8 cellular contexts compared by ENCODE assay signal in genomic region chr16:31073823-31074072, GRCh38. TPM values are rescaled to one million over a fixed set of nuclear protein-coding genes. Genes with fewer than 3 reads are reported as not detected.
DNase-seq lines count a peak whose midpoint lies in the region; ATAC-seq, FAIRE-seq and TF ChIP-seq lines count a peak whose summit lies in the region.

No MANE protein-coding gene starts in this region.

- H3K4me1 ChIP-seq in RWPE2 (ENCODE audit: insufficient read depth, poor library complexity, severe bottlenecking) (peaks cover 6% of the 10 kb centered on the region), small intestine (ENCODE audit: control insufficient read depth in 2 of 2, insufficient read depth in 1 of 2, low read depth in 1 of 2, low read length in 1 of 2) (peaks cover 0 to 6% of the 10 kb centered on the region in 2 donors)

- H3K27me3 ChIP-seq in RWPE2 (ENCODE audit: insufficient read depth, poor library complexity, severe bottlenecking) (no peaks in the 10 kb centered on the region), small intestine (ENCODE audit: control insufficient read depth in 2 of 2, insufficient read depth in 2 of 2, low read length in 2 of 2) (no peaks in the 10 kb centered on the region)

- 0 to 2% (median 1%) methylated on average over 7 of the region's 7 CpGs for WGBS in small intestine, 3 donors

- DNase-seq in NCI-H524 treated with DMSO at 0.1 percent for 48 hours (lab: John Stamatoyannopoulos, UW) (peak; percentile 53), NCI-H524 (lab: John Stamatoyannopoulos, UW) (no peak), RWPE2 (ENCODE audit: low spot score) (no peak), fibroblast of pulmonary artery (ENCODE audit: low read depth) (no peak), small intestine (no peak), AML-193 (lab: John Stamatoyannopoulos, UW) (no peak), NAMALWA (ENCODE audit: low spot score) (no peak)

- no peak for FAIRE-seq in small intestine (lab: Jason Lieb, UNC)

- H3K9me3 ChIP-seq in RWPE2 (ENCODE audit: severe bottlenecking) (no peaks in the 10 kb centered on the region), small intestine (ENCODE audit: control insufficient read depth, low read depth) (no peaks in the 10 kb centered on the region)

- H3K36me3 ChIP-seq in RWPE2 (ENCODE audit: low read depth) (peaks cover 17% of the 10 kb centered on the region), small intestine (ENCODE audit: control insufficient read depth in 2 of 2, insufficient read depth in 2 of 2, low read length in 2 of 2) (peaks cover 4 to 6% of the 10 kb centered on the region in 2 donors)

- no peak for TF ChIP-seq CTCF in RWPE2 (IDR thresholded peaks at IDR 0.05; ENCODE audit: poor library complexity, severe bottlenecking)
- TF ChIP-seq CTCF in fibroblast of pulmonary artery (IDR thresholded peaks at IDR 0.05; ENCODE audit: low read length, missing control alignments), result no peak

- peak overlapping the region; percentile 79 for H3K27ac ChIP-seq in RWPE2 (ENCODE audit: poor library complexity, severe bottlenecking)
- H3K27ac ChIP-seq in small intestine (ENCODE audit: low read depth in 1 of 2, low read length in 1 of 2), result peak overlapping the region; percentile 82 to 98

- H3K4me3 ChIP-seq in RWPE2 (ENCODE audit: severe bottlenecking) (peak overlapping the region; percentile 94), fibroblast of pulmonary artery (replicated peaks; ENCODE audit: low read depth, low read length) (peak overlapping the region; percentile 99), small intestine (ENCODE audit: low read depth in 1 of 2, low read length in 2 of 2) (peak overlapping the region; percentile 83 to 99)

- ATAC-seq in RWPE2 (ENCODE audit: low read depth), result no peak
- ATAC-seq in GM19035 (IDR thresholded peaks at IDR 0.05; ENCODE audit: unreplicated experiment), result no peak

RNA-seq across cellular contexts. Expression of gene ZNF668, which starts 0.3 kb away (rescaled TPM):
- 10 to 100 TPM in 2 of 3 donors, 1 to 10 TPM in 1; 9.4 to 12.2 (median 10.8) TPM for polyA plus RNA-seq in small intestine

RNA-seq across cellular contexts. Expression of gene ZNF646, which starts 0.5 kb away (rescaled TPM):
- polyA plus RNA-seq in small intestine, result 10 to 100 TPM in 1 of 3 donors, 1 to 10 TPM in 2; 3.0 to 10.3 (median 4.2) TPM

RNA-seq across cellular contexts. Expression of gene PRSS53, which starts 15.0 kb away (rescaled TPM):
- polyA plus RNA-seq in small intestine, result 1 to 10 TPM; 1.6 to 4.7 (median 1.9) TPM

RNA-seq across cellular contexts. Expression of gene VKORC1, which starts 20.8 kb away (rescaled TPM):
- 10 to 100 TPM; 77.8 to 87.8 (median 83.4) TPM for polyA plus RNA-seq in small intestine

RNA-seq across cellular contexts. Expression of gene BCKDK, which starts 34.4 kb away (rescaled TPM):
- polyA plus RNA-seq in small intestine, result 10 to 100 TPM; 23.8 to 27.7 (median 27.5) TPM
